1 cellular context compared by ENCODE assay signal in the genomic region with DNA sequence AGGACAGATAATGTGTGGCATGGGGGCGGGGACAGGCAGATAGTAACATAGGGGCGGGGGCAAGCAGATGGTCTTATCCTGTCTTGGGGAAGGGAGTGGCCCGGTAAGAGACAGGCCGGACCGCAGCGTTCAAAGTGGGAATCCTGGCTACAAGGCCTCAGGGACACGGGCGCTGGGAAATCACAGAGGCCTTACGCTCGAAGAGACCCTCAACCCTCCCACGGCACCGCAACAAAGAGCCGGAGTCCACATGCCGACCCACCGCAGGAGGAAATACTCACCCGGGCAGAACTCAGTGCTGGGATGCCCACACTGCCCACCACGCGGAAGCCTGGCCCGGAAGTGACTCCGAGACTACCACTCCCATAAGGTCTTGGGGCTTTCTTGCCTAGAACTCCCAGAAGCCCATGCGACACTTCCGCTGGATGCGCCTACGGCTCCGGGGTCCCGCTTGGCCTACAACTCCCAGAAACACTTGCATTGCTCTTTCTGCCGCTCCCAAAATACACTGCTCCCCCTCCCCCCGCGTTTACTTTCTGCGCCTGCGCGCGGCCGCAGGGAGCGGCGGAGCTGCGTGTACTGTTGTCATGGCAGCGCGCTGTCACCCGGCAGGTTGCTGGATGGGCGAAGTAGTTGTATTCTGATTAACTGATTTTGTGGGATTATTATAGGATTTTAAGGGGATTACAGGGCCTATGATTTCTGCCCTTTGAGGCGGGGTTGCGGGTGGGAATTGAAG.
A peak's percentile ranks its signal among the peaks of the same experiment; 100 is the strongest.
TF ChIP-seq lines count a peak whose summit lies in the region.

A gene (minus strand): TSS at position 344 of the 739 bp plus-strand sequence. CDS start 3,840 bp downstream, outside the sequence.

TF ChIP-seq in K562, 482 proteins besides CTCF, POLR2A, EP300 and RAD21 (continued from another document and continues in another):
- TF ChIP-seq, protein P1, sequence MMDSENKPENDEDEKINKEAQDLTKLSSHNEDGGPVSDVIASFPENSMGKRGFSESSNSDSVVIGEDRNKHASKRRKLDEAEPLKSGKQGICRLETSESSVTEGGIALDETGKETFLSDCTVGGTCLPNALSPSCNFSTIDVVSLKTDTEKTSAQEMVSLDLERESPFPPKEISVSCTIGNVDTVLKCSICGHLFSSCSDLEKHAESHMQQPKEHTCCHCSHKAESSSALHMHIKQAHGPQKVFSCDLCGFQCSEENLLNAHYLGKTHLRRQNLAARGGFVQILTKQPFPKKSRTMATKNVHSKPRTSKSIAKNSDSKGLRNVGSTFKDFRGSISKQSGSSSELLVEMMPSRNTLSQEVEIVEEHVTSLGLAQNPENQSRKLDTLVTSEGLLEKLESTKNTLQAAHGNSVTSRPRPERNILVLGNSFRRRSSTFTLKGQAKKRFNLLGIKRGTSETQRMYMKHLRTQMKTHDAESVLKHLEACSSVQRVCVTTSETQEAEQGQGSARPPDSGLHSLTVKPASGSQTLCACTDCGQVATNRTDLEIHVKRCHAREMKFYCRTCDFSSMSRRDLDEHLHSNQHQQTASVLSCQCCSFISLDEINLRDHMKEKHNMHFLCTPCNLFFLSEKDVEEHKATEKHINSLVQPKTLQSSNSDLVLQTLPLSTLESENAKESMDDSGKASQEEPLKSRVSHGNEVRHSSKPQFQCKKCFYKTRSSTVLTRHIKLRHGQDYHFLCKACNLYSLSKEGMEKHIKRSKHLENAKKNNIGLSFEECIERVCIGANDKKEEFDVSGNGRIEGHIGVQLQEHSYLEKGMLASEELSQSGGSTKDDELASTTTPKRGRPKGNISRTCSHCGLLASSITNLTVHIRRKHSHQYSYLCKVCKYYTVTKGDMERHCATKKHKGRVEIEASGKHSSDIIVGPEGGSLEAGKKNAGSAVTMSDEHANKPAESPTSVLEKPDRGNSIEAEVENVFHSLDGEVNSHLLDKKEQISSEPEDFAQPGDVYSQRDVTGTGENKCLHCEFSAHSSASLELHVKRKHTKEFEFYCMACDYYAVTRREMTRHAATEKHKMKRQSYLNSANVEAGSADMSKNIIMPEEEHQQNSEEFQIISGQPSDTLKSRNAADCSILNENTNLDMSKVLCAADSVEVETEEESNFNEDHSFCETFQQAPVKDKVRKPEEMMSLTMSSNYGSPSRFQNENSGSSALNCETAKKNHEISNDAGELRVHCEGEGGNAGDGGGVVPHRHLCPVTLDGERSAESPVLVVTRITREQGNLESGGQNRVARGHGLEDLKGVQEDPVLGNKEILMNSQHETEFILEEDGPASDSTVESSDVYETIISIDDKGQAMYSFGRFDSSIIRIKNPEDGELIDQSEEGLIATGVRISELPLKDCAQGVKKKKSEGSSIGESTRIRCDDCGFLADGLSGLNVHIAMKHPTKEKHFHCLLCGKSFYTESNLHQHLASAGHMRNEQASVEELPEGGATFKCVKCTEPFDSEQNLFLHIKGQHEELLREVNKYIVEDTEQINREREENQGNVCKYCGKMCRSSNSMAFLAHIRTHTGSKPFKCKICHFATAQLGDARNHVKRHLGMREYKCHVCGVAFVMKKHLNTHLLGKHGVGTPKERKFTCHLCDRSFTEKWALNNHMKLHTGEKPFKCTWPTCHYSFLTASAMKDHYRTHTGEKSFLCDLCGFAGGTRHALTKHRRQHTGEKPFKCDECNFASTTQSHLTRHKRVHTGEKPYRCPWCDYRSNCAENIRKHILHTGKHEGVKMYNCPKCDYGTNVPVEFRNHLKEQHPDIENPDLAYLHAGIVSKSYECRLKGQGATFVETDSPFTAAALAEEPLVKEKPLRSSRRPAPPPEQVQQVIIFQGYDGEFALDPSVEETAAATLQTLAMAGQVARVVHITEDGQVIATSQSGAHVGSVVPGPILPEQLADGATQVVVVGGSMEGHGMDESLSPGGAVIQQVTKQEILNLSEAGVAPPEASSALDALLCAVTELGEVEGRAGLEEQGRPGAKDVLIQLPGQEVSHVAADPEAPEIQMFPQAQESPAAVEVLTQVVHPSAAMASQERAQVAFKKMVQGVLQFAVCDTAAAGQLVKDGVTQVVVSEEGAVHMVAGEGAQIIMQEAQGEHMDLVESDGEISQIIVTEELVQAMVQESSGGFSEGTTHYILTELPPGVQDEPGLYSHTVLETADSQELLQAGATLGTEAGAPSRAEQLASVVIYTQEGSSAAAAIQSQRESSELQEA (IDR thresholded peaks at IDR 0.05; ENCODE audit: low read depth): no peak
- TF ChIP-seq BCL6 (CRISPR knock-in tag; IDR thresholded peaks at IDR 0.05) (no peak), YBX1 (IDR thresholded peaks at IDR 0.05) (no peak), KLF6 (CRISPR knock-in tag; IDR thresholded peaks at IDR 0.05; ENCODE audit: borderline replicate concordance) (no peak), CEBPB (tag; IDR thresholded peaks at IDR 0.05) (no peak), ZBTB1 (CRISPR knock-in tag; IDR thresholded peaks at IDR 0.05; ENCODE audit: borderline replicate concordance, low read depth) (no peak), RFX7 (CRISPR knock-in tag; IDR thresholded peaks at IDR 0.05) (no peak), EWSR1 (IDR thresholded peaks at IDR 0.05; ENCODE audit: borderline replicate concordance, low read depth, partially characterized antibody) (no peak), ZBED1 (IDR thresholded peaks at IDR 0.05) (no peak), ZNF239 (CRISPR knock-in tag; IDR thresholded peaks at IDR 0.05) (no peak), DACH1 (IDR thresholded peaks at IDR 0.05; ENCODE audit: partially characterized antibody) (no peak), BDP1 (IDR thresholded peaks at IDR 0.05; ENCODE audit: insufficient read depth, insufficient read length) (no peak), GATAD2B (IDR thresholded peaks at IDR 0.05; ENCODE audit: borderline replicate concordance) (no peak), POU5F1 (IDR thresholded peaks at IDR 0.05; ENCODE audit: borderline replicate concordance, low read depth, low read length, partially characterized antibody) (peak; percentile 87), E2F3 (CRISPR knock-in tag; IDR thresholded peaks at IDR 0.05) (no peak), BCOR (IDR thresholded peaks at IDR 0.05) (no peak), PTRF (tag; IDR thresholded peaks at IDR 0.05) (no peak), EHMT2 (IDR thresholded peaks at IDR 0.05) (no peak), U2AF1 (optimal IDR thresholded peaks at IDR 0.05; ENCODE audit: low read depth, low read length) (no peak), HMG20B (CRISPR knock-in tag; IDR thresholded peaks at IDR 0.05) (no peak), TGIF2 (CRISPR knock-in tag; IDR thresholded peaks at IDR 0.05) (no peak; the same call in 1 of the 2 replicates), SMARCB1 (IDR thresholded peaks at IDR 0.05; ENCODE audit: insufficient read length, low read depth) (no peak), ZNF140 (CRISPR knock-in tag; IDR thresholded peaks at IDR 0.05) (no peak), ZNF785 (CRISPR knock-in tag; IDR thresholded peaks at IDR 0.05) (no peak), CCNT2 (IDR thresholded peaks at IDR 0.05; ENCODE audit: borderline replicate concordance, extremely low read depth, insufficient read length, low read depth, low read length) (peak; percentile 20), CHD2 (IDR thresholded peaks at IDR 0.05; ENCODE audit: low read depth, low read length) (no peak), POLR3G (IDR thresholded peaks at IDR 0.05; ENCODE audit: extremely low read depth, insufficient read length, insufficient replicate concordance) (no peak), MIER1 (IDR thresholded peaks at IDR 0.05; ENCODE audit: low read depth) (no peak), DPF2 (IDR thresholded peaks at IDR 0.05) (no peak; the same call in 1 of the 2 replicates), PCBP2 (IDR thresholded peaks at IDR 0.05; ENCODE audit: low read depth, low read length, poor library complexity, severe bottlenecking) (no peak), NFYB (IDR thresholded peaks at IDR 0.05; ENCODE audit: extremely low read depth, insufficient read length) (no peak), MCM7 (IDR thresholded peaks at IDR 0.05) (no peak), MAFK (IDR thresholded peaks at IDR 0.05; ENCODE audit: low read length) (peak; percentile 33; the same call in 1 of the 2 replicates), NFE2L1 (tag; IDR thresholded peaks at IDR 0.05; ENCODE audit: borderline replicate concordance, low read depth) (no peak), SMAD3 (CRISPR knock-in tag; conservative IDR thresholded peaks at IDR 0.05) (no peak), BRD4 (IDR thresholded peaks at IDR 0.05) (peak; percentile 33; the same call in 1 of the 2 replicates), LEF1 (IDR thresholded peaks at IDR 0.05) (no peak), ZNF143 (CRISPR knock-in tag; IDR thresholded peaks at IDR 0.05) (peak; percentile 96)
- TF ChIP-seq, protein P2, sequence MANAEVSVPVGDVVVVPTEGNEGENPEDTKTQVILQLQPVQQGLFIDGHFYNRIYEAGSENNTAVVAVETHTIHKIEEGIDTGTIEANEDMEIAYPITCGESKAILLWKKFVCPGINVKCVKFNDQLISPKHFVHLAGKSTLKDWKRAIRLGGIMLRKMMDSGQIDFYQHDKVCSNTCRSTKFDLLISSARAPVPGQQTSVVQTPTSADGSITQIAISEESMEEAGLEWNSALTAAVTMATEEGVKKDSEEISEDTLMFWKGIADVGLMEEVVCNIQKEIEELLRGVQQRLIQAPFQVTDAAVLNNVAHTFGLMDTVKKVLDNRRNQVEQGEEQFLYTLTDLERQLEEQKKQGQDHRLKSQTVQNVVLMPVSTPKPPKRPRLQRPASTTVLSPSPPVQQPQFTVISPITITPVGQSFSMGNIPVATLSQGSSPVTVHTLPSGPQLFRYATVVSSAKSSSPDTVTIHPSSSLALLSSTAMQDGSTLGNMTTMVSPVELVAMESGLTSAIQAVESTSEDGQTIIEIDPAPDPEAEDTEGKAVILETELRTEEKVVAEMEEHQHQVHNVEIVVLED (CRISPR knock-in tag; IDR thresholded peaks at IDR 0.05): peak; percentile 67; the same call in 1 of the 2 replicates
- TF ChIP-seq, protein P3, sequence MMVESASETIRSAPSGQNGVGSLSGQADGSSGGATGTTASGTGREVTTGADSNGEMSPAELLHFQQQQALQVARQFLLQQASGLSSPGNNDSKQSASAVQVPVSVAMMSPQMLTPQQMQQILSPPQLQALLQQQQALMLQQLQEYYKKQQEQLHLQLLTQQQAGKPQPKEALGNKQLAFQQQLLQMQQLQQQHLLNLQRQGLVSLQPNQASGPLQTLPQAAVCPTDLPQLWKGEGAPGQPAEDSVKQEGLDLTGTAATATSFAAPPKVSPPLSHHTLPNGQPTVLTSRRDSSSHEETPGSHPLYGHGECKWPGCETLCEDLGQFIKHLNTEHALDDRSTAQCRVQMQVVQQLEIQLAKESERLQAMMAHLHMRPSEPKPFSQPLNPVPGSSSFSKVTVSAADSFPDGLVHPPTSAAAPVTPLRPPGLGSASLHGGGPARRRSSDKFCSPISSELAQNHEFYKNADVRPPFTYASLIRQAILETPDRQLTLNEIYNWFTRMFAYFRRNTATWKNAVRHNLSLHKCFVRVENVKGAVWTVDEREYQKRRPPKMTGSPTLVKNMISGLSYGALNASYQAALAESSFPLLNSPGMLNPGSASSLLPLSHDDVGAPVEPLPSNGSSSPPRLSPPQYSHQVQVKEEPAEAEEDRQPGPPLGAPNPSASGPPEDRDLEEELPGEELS (CRISPR knock-in tag; IDR thresholded peaks at IDR 0.05; ENCODE audit: borderline replicate concordance): no peak
- TF ChIP-seq, protein P4, sequence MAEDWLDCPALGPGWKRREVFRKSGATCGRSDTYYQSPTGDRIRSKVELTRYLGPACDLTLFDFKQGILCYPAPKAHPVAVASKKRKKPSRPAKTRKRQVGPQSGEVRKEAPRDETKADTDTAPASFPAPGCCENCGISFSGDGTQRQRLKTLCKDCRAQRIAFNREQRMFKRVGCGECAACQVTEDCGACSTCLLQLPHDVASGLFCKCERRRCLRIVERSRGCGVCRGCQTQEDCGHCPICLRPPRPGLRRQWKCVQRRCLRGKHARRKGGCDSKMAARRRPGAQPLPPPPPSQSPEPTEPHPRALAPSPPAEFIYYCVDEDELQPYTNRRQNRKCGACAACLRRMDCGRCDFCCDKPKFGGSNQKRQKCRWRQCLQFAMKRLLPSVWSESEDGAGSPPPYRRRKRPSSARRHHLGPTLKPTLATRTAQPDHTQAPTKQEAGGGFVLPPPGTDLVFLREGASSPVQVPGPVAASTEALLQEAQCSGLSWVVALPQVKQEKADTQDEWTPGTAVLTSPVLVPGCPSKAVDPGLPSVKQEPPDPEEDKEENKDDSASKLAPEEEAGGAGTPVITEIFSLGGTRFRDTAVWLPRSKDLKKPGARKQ (CRISPR knock-in tag; IDR thresholded peaks at IDR 0.05): no peak
- TF ChIP-seq, protein P5, sequence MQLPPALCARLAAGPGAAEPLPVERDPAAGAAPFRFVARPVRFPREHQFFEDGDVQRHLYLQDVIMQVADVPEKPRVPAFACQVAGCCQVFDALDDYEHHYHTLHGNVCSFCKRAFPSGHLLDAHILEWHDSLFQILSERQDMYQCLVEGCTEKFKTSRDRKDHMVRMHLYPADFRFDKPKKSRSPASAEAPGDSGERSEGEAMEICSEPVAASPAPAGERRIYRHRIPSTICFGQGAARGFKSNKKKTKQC (CRISPR knock-in tag; IDR thresholded peaks at IDR 0.05): no peak
- TF ChIP-seq, protein P6, sequence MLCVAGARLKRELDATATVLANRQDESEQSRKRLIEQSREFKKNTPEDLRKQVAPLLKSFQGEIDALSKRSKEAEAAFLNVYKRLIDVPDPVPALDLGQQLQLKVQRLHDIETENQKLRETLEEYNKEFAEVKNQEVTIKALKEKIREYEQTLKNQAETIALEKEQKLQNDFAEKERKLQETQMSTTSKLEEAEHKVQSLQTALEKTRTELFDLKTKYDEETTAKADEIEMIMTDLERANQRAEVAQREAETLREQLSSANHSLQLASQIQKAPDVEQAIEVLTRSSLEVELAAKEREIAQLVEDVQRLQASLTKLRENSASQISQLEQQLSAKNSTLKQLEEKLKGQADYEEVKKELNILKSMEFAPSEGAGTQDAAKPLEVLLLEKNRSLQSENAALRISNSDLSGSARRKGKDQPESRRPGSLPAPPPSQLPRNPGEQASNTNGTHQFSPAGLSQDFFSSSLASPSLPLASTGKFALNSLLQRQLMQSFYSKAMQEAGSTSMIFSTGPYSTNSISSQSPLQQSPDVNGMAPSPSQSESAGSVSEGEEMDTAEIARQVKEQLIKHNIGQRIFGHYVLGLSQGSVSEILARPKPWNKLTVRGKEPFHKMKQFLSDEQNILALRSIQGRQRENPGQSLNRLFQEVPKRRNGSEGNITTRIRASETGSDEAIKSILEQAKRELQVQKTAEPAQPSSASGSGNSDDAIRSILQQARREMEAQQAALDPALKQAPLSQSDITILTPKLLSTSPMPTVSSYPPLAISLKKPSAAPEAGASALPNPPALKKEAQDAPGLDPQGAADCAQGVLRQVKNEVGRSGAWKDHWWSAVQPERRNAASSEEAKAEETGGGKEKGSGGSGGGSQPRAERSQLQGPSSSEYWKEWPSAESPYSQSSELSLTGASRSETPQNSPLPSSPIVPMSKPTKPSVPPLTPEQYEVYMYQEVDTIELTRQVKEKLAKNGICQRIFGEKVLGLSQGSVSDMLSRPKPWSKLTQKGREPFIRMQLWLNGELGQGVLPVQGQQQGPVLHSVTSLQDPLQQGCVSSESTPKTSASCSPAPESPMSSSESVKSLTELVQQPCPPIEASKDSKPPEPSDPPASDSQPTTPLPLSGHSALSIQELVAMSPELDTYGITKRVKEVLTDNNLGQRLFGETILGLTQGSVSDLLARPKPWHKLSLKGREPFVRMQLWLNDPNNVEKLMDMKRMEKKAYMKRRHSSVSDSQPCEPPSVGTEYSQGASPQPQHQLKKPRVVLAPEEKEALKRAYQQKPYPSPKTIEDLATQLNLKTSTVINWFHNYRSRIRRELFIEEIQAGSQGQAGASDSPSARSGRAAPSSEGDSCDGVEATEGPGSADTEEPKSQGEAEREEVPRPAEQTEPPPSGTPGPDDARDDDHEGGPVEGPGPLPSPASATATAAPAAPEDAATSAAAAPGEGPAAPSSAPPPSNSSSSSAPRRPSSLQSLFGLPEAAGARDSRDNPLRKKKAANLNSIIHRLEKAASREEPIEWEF (CRISPR knock-in tag; IDR thresholded peaks at IDR 0.05): no peak
- TF ChIP-seq, protein P7, sequence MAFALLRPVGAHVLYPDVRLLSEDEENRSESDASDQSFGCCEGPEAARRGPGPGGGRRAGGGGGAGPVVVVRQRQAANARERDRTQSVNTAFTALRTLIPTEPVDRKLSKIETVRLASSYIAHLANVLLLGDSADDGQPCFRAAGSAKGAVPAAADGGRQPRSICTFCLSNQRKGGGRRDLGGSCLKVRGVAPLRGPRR (CRISPR knock-in tag; IDR thresholded peaks at IDR 0.05): no peak
